ENCODE assay signal across 9 cellular contexts in the genomic region with DNA sequence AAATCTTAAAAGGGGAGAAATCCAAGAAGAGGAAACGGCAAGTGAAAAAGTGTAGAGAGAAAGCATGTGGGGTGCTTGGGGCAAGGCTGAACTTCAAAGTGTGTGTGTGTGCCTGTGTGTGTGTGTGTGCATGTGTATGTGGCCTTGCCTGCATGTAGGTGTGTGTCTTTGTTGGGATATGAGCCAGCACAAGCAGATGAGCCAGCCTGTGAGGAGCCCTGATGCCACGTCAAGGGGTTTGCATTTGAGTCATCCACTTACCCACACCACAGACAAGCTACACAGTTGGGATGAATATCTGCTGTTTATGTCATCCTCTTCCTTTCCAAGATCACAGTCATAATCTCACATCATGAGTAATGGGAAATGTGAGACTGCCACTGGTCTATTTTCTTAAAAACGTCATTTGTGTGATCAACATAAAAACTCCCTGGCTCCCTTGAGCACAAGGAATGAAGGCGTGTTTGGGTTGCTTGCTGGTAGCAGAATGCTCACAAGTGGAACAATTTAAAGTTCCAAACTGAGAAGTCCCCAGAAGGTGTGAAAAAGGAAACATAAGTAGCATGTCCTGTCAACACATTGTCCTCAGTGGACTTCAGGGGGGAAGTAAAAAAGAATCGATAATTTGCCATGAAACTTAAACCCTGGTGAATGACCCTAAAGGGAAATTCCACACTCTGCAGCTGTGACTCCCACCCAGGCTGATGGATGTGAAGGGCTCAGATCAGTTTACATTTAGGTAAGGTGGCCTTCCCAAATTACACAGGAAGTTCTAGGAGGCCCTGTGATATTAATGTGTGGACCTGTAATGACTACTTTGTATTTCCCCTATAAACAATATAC. TPM values are rescaled to one million over a fixed set of nuclear protein-coding genes. Genes with fewer than 3 reads are reported as not detected.
DNase-seq lines count a peak whose midpoint lies in the region; ATAC-seq and TF ChIP-seq lines count a peak whose summit lies in the region.
"Had no signal": no experiment of that assay in that cellular context is flagged by ENCODE, and none has a peak within 500 bp of the region (broad histone marks: within the 10 kb centered on the region; RNA-seq: fewer than 3 reads in every experiment).

No MANE protein-coding gene starts in this region.

- no peak for TF ChIP-seq CTCF in chondrocyte (IDR thresholded peaks at IDR 0.05)
- TF ChIP-seq CTCF in osteocyte (IDR thresholded peaks at IDR 0.05): no peak
- no peak for TF ChIP-seq CTCF in progenitor cell of endocrine pancreas (IDR thresholded peaks at IDR 0.05; ENCODE audit: unreplicated experiment)

- H3K27ac ChIP-seq in aorta (ENCODE audit: low read depth in 1 of 2, low read length in 2 of 2): no peak overlapping the region

- ATAC-seq in GM18511 (IDR thresholded peaks at IDR 0.05; ENCODE audit: unreplicated experiment) (peak; percentile 88), HG02840 (IDR thresholded peaks at IDR 0.05; ENCODE audit: low FRiP score, unreplicated experiment) (peak; percentile 70), aorta (ENCODE audit: low FRiP score) (peak; percentile 79)

- intact Hi-C loops in aorta (cut with DNase I): no loop called here

- H3K4me3 ChIP-seq in aorta (ENCODE audit: low read length in 2 of 2): no peak overlapping the region

- H3K4me3 Mint-ChIP-seq in chondrocyte (ENCODE audit: unreplicated experiment): no peak overlapping the region
- no peak overlapping the region for H3K4me3 Mint-ChIP-seq in osteocyte (ENCODE audit: unreplicated experiment)
- H3K4me3 Mint-ChIP-seq in progenitor cell of endocrine pancreas (ENCODE audit: low read depth): no peak overlapping the region

- H3K4me1 Mint-ChIP-seq in chondrocyte (ENCODE audit: low read depth) (peaks cover 20% of the 10 kb centered on the region), osteocyte (ENCODE audit: unreplicated experiment) (peaks cover 16% of the 10 kb centered on the region), progenitor cell of endocrine pancreas (ENCODE audit: low read depth) (peaks cover 5% of the 10 kb centered on the region)

- DNase-seq in SW480 (ENCODE audit: low spot score): peak; percentile 80
- no peak for DNase-seq in chondrocyte (ENCODE audit: low spot score)
- DNase-seq in osteocyte (ENCODE audit: extremely low spot score, unreplicated experiment): no peak
- peak in 1 of 2 donors; percentile 74 for DNase-seq in aorta
- DNase-seq in progenitor cell of endocrine pancreas (ENCODE audit: low spot score, unreplicated experiment): no peak
- DNase-seq in hippocampal formation (lab: John Stamatoyannopoulos, UW): no peak

- H3K27ac Mint-ChIP-seq in chondrocyte (ENCODE audit: unreplicated experiment) (peak overlapping the region; percentile 93), osteocyte (ENCODE audit: unreplicated experiment) (peak overlapping the region; percentile 66), progenitor cell of endocrine pancreas (no peak overlapping the region)

- H3K27me3 Mint-ChIP-seq in chondrocyte (ENCODE audit: low read depth) (no peaks in the 10 kb centered on the region), osteocyte (ENCODE audit: unreplicated experiment) (no peaks in the 10 kb centered on the region), progenitor cell of endocrine pancreas (peaks cover 10% of the 10 kb centered on the region)

- H3K4me1 ChIP-seq in aorta (ENCODE audit: control insufficient read depth in 1 of 2, insufficient read depth in 2 of 2, low read length in 2 of 2): peaks cover 0 to 2% of the 10 kb centered on the region in 2 donors

- 17 to 25% methylated on average over 5 of the region's 5 CpGs for WGBS in aorta, 2 donors

- H3K36me3 Mint-ChIP-seq in chondrocyte (ENCODE audit: low read depth) (no peaks in the 10 kb centered on the region), osteocyte (ENCODE audit: unreplicated experiment) (no peaks in the 10 kb centered on the region), progenitor cell of endocrine pancreas (ENCODE audit: insufficient read depth) (no peaks in the 10 kb centered on the region)

- no peaks in the 10 kb centered on the region for H3K27me3 ChIP-seq in aorta (ENCODE audit: control insufficient read depth in 1 of 2, insufficient read depth in 2 of 2, low read length in 1 of 2)

- H3K9me3 ChIP-seq in aorta (ENCODE audit: control insufficient read depth, low read length): no peaks in the 10 kb centered on the region

- H3K36me3 ChIP-seq in aorta (ENCODE audit: control insufficient read depth in 1 of 2, insufficient read depth in 2 of 2, low read length in 1 of 2): no peaks in the 10 kb centered on the region

- H3K9me3 Mint-ChIP-seq in chondrocyte (ENCODE audit: low read depth) (no peaks in the 10 kb centered on the region), osteocyte (ENCODE audit: unreplicated experiment) (no peaks in the 10 kb centered on the region), progenitor cell of endocrine pancreas (ENCODE audit: low read depth) (no peaks in the 10 kb centered on the region)

RNA-seq across cellular contexts. Expression of a gene that starts 14.7 kb away (rescaled TPM):
- total RNA-seq in chondrocyte: not detected in 3 replicates
- 0.39 TPM in 1 of 2 replicates, not detected in the other for total RNA-seq in osteocyte
- total RNA-seq in aorta: under 1 TPM in 1 of 2 donors, not detected in 1; 0.12 TPM
- polyA plus RNA-seq in aorta: not detected
- total RNA-seq in progenitor cell of endocrine pancreas: 0.14 and 1.4 TPM in 2 replicates

RNA-seq across cellular contexts. Expression of a gene that starts 14.8 kb away (rescaled TPM):
- 0.20 TPM in 1 of 3 replicates, not detected in the others for total RNA-seq in chondrocyte
- not detected in 2 replicates for total RNA-seq in osteocyte
- total RNA-seq in aorta: under 1 TPM in 1 of 2 donors, not detected in 1; 0.51 TPM
- not detected for polyA plus RNA-seq in aorta
- 1.6 and 2.3 TPM in 2 replicates for total RNA-seq in progenitor cell of endocrine pancreas
- total RNA-seq: T-helper 1 cell treated with Interleukin-12 subunit alpha and Interleukin-12 subunit beta and Interleukin-4 antibody, amounts not matched to agents 30 ng/mL and 1 ng/mL, for 36 hours had no signal

RNA-seq across cellular contexts. Expression of a gene that starts 32.5 kb away (rescaled TPM):
- total RNA-seq in chondrocyte (17.5 to 22.4 TPM (median 18.9 TPM) in 3 replicates), osteocyte (10.1 and 11.4 TPM in 2 replicates), aorta (1 to 10 TPM; 2.5 to 6.9 TPM), progenitor cell of endocrine pancreas (3.3 and 3.8 TPM in 2 replicates)
- 10 to 100 TPM in 1 of 2 donors, 1 to 10 TPM in 1; 2.1 to 16.7 TPM for polyA plus RNA-seq in aorta
